1 cellular context compared by ENCODE assay signal in the genomic region with DNA sequence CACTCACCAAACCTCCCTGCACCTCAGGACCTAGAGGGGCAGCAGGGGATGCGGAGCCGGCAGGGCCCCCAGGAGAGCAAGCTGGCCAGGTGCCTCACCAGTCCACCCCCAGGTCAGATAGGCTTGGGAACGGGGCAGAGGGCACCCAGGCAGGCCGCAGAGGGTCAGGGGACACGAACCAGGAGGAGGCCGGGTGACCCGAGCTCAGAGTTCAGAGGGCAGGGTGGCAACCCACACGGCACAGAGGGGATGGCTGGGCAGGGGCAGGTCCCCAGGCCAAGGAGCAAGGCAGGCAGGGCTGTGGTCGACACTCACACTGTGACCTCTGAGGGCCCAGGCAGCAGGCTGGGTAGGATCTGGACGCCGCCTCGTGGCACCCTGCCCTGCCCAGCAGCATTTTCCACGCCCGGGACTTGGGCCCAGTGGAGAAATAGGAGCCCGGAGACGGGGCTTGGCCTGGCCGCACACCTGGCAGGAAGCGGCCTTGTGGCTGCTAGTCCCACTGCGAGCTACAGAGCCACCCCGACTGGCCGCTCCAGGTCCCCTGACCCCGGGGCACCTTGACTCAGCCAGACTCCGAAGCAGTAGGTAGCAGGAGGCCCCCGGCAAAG.
TF ChIP-seq lines count a peak whose summit lies in the region.

No MANE protein-coding gene starts in this region.

TF ChIP-seq in HepG2, 621 proteins besides CTCF, POLR2A, EP300 and RAD21 (continued from another document):
- TF ChIP-seq, protein P1, sequence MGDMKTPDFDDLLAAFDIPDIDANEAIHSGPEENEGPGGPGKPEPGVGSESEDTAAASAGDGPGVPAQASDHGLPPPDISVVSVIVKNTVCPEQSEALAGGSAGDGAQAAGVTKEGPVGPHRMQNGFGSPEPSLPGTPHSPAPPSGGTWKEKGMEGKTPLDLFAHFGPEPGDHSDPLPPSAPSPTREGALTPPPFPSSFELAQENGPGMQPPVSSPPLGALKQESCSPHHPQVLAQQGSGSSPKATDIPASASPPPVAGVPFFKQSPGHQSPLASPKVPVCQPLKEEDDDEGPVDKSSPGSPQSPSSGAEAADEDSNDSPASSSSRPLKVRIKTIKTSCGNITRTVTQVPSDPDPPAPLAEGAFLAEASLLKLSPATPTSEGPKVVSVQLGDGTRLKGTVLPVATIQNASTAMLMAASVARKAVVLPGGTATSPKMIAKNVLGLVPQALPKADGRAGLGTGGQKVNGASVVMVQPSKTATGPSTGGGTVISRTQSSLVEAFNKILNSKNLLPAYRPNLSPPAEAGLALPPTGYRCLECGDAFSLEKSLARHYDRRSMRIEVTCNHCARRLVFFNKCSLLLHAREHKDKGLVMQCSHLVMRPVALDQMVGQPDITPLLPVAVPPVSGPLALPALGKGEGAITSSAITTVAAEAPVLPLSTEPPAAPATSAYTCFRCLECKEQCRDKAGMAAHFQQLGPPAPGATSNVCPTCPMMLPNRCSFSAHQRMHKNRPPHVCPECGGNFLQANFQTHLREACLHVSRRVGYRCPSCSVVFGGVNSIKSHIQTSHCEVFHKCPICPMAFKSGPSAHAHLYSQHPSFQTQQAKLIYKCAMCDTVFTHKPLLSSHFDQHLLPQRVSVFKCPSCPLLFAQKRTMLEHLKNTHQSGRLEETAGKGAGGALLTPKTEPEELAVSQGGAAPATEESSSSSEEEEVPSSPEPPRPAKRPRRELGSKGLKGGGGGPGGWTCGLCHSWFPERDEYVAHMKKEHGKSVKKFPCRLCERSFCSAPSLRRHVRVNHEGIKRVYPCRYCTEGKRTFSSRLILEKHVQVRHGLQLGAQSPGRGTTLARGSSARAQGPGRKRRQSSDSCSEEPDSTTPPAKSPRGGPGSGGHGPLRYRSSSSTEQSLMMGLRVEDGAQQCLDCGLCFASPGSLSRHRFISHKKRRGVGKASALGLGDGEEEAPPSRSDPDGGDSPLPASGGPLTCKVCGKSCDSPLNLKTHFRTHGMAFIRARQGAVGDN (CRISPR knock-in tag; IDR thresholded peaks at IDR 0.05), result no peak; the same call in 1 of the 2 replicates
